In genomic region chr19:14117668-14118164, GRCh38 we compare ENCODE assay signal across 8 cellular contexts. TPM values are rescaled to one million over a fixed set of nuclear protein-coding genes. Genes with fewer than 3 reads are reported as not detected.
DNase-seq lines count a peak whose midpoint lies in the region; ATAC-seq and TF ChIP-seq lines count a peak whose summit lies in the region.

PRKACA (minus strand) TSS chr19:14117762; CDS start chr19:14117547, 215 bp downstream.

- H3K27me3 ChIP-seq in uterus = no peaks in the 10 kb centered on the region

- peak in 1 of 2 donors; percentile 54 for TF ChIP-seq POLR2A in uterus (IDR thresholded peaks at IDR 0.05)

- ATAC-seq in GM18517 (IDR thresholded peaks at IDR 0.05; ENCODE audit: unreplicated experiment) (peak; percentile 85), HG03045 (IDR thresholded peaks at IDR 0.05; ENCODE audit: unreplicated experiment) (peak; percentile 92)

- intact Hi-C loops in uterus (cut with DNase I; ENCODE audit: low total_unique reads) = no loop called here

- H3K9me3 ChIP-seq in uterus = no peaks in the 10 kb centered on the region

- DNase-seq in NCI-H2081 treated with DMSO at 0.1 percent for 48 hours (lab: John Stamatoyannopoulos, UW) (peak; percentile 90), T1000 (lab: John Stamatoyannopoulos, UW) (peak; percentile 98), astrocyte of the cerebellum (ENCODE audit: low read depth) (peak; percentile 98), hepatic stellate cell (ENCODE audit: low spot score) (peak; percentile 100), putamen (ENCODE audit: low spot score) (peak; percentile 99), uterus (peak; percentile 97 to 99)

- H3K4me3 ChIP-seq in astrocyte of the cerebellum (ENCODE audit: low read depth, low read length) (peak within 1 kb of the TSS; percentile 88), uterus (peak within 1 kb of the TSS; percentile 98)

- no peak for TF ChIP-seq CTCF in astrocyte of the cerebellum (IDR thresholded peaks at IDR 0.05; ENCODE audit: low read depth, low read length, missing control alignments)
- TF ChIP-seq CTCF in uterus (IDR thresholded peaks at IDR 0.05) = peak in 1 of 4 experiments; percentile 17

- H3K36me3 ChIP-seq in uterus = no peaks in the 10 kb centered on the region

- in situ Hi-C loops in astrocyte of the cerebellum (cut with HindIII; ENCODE audit: low sequenced_read_pairs) = no loop called here

- H3K27ac ChIP-seq in uterus = peak within 1 kb of the TSS; percentile 93 to 100

- peaks cover 11 to 27% of the 10 kb centered on the region in 2 donors for H3K4me1 ChIP-seq in uterus

RNA-seq across cellular contexts. Expression of gene PRKACA, which starts in this region (rescaled TPM):
- 100 to 1,000 TPM in 1 of 4 donors, 10 to 100 TPM in 2, 1 to 10 TPM in 1; 4.9 to 135 (median 74.2) TPM for total RNA-seq in uterus

Comparison
In these comparisons a context has a peak if more than half of its experiments do, and no peak if none do; other contexts are left out.
1. Peak in every context shown above with its lines: DNase-seq, ATAC-seq, H3K4me3 ChIP-seq and H3K27ac ChIP-seq.